13 cellular contexts compared by ENCODE assay signal in the genomic region with DNA sequence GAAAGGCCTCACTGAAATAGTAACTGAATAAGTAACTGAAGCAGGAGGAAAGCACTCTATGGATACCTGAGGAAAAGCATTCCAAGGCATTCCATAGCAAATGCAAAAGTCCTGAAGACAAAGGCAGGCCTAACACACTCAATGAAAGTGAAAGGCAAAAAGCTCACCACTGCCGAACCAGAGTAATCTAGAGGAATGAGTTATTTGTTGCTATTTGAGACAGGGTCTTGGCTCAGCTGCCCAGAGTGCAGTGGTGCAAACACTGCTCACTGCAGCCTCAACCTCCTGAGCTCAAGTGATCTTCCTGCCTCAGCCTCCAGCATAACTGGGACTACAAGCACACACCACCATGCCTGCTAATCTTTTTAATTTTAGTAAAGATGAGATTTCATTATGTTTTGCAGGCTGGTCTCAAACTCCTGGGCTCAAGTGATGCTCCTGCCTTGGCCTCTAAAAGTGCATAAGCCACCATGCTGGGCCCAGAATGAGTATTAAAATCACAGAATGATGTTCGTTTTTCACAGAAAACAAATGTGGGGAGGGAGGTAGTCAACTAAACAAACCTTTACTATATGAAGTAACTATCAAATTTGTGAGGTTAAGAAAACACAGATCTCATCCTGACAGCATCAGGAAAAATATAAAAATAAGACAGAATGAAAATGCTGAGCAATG. TPM values are rescaled to one million over a fixed set of nuclear protein-coding genes. Genes with fewer than 3 reads are reported as not detected.
DNase-seq lines count a peak whose midpoint lies in the region; ATAC-seq and TF ChIP-seq lines count a peak whose summit lies in the region.
"Had no signal": no experiment of that assay in that cellular context is flagged by ENCODE, and none has a peak within 500 bp of the region (broad histone marks: within the 10 kb centered on the region; RNA-seq: fewer than 3 reads in every experiment).

No MANE protein-coding gene starts in this region.

- H3K4me1 ChIP-seq in ectodermal cell (ENCODE audit: control insufficient read depth, insufficient read depth, low read length), result no peaks in the 10 kb centered on the region
- H3K4me1 ChIP-seq: BE2C, parathyroid adenoma had no signal

- no peaks in the 10 kb centered on the region for H3K27me3 ChIP-seq in ectodermal cell (ENCODE audit: control insufficient read depth, insufficient read depth, low read length, poor library complexity, severe bottlenecking)
- H3K27me3 ChIP-seq: BE2C had no signal

- 32 to 54% methylated on average over 2 of the region's 2 CpGs for WGBS in ectodermal cell, 2 experiments

- no peaks in the 10 kb centered on the region for H3K27me3 Mint-ChIP-seq in T-helper 2 cell treated with Interferon-gamma antibody and Interleukin-4, amounts not matched to agents 5 μg/mL and 100 μg/mL, for 36 hours (ENCODE audit: low read depth)

- no peak overlapping the region for H3K27ac Mint-ChIP-seq in T-helper 2 cell treated with Interferon-gamma antibody and Interleukin-4, amounts not matched to agents 5 μg/mL and 100 μg/mL, for 36 hours

- no peaks in the 10 kb centered on the region for H3K9me3 Mint-ChIP-seq in T-helper 2 cell treated with Interferon-gamma antibody and Interleukin-4, amounts not matched to agents 5 μg/mL and 100 μg/mL, for 36 hours

- no peaks in the 10 kb centered on the region for H3K9me3 ChIP-seq in ectodermal cell (ENCODE audit: control insufficient read depth, low read length)
- H3K9me3 ChIP-seq: BE2C had no signal

- H3K27ac ChIP-seq in ectodermal cell (ENCODE audit: insufficient read depth, low read depth, low read length, poor library complexity, severe bottlenecking), result peak overlapping the region; percentile 63
- H3K27ac ChIP-seq: parathyroid adenoma had no signal

- no peak overlapping the region for H3K4me3 ChIP-seq in GM12865 (ENCODE audit: low read depth, low read length)
- no peak overlapping the region for H3K4me3 ChIP-seq in ectodermal cell (ENCODE audit: insufficient read depth, low read depth, low read length)

- TF ChIP-seq CTCF in GM12865 (IDR thresholded peaks at IDR 0.05; ENCODE audit: insufficient read depth, low read depth, low read length, missing control alignments), result no peak

- peaks cover 21% of the 10 kb centered on the region for H3K36me3 Mint-ChIP-seq in T-helper 2 cell treated with Interferon-gamma antibody and Interleukin-4, amounts not matched to agents 5 μg/mL and 100 μg/mL, for 36 hours (ENCODE audit: low read depth)

- DNase-seq in GM12865 (ENCODE audit: low read depth), result peak; percentile 59
- no peak for DNase-seq in T-helper 2 cell treated with Interferon-gamma antibody and Interleukin-4, amounts not matched to agents 5 μg/mL and 100 μg/mL, for 36 hours (ENCODE audit: low spot score)
- DNase-seq in DMS 273 treated with DMSO at 0.1 percent for 48 hours (lab: John Stamatoyannopoulos, UW), result no peak
- DNase-seq in AG08396 (ENCODE audit: low spot score), result no peak
- DNase-seq in hypothalamus (lab: John Stamatoyannopoulos, UW), result no peak
- DNase-seq: activated effector memory CD4-positive, alpha-beta T cell treated with Interleukin-2 at 50 U/mL for 16 hours; BE2C; kidney; NCI-H446 treated with DMSO at 0.1 percent for 48 hours had no signal

- no peak overlapping the region for H3K4me3 Mint-ChIP-seq in T-helper 2 cell treated with Interferon-gamma antibody and Interleukin-4, amounts not matched to agents 5 μg/mL and 100 μg/mL, for 36 hours

- no peaks in the 10 kb centered on the region for H3K36me3 ChIP-seq in ectodermal cell (ENCODE audit: control insufficient read depth, insufficient read depth, low read length)
- H3K36me3 ChIP-seq: BE2C had no signal

- H3K4me1 Mint-ChIP-seq in T-helper 2 cell treated with Interferon-gamma antibody and Interleukin-4, amounts not matched to agents 5 μg/mL and 100 μg/mL, for 36 hours (ENCODE audit: low read depth), result peaks cover 3% of the 10 kb centered on the region

- ATAC-seq in GM21367 (IDR thresholded peaks at IDR 0.05; ENCODE audit: unreplicated experiment) (peak; percentile 73), HG03095 (IDR thresholded peaks at IDR 0.05; ENCODE audit: unreplicated experiment) (peak; percentile 67)

RNA-seq across cellular contexts. Expression of a gene that starts 17.9 kb away (rescaled TPM):
- 20.6 TPM for polyA plus RNA-seq in ectodermal cell (2013, experiment 1 of 4)
- 23.3 TPM for polyA plus RNA-seq in ectodermal cell (2013, experiment 2 of 4)
- 20.2 TPM for polyA plus RNA-seq in ectodermal cell (2013, experiment 3 of 4)
- 20.1 TPM for polyA plus RNA-seq in ectodermal cell (2013, experiment 4 of 4)

RNA-seq across cellular contexts. Expression of a gene that starts 18.0 kb away (rescaled TPM):
- polyA plus RNA-seq in ectodermal cell (2013, experiment 1 of 4), result 22.9 TPM
- polyA plus RNA-seq in ectodermal cell (2013, experiment 2 of 4), result 25.8 TPM
- polyA plus RNA-seq in ectodermal cell (2013, experiment 3 of 4), result 16.2 TPM
- 19.3 TPM for polyA plus RNA-seq in ectodermal cell (2013, experiment 4 of 4)
